21 cellular contexts compared by ENCODE assay signal in genomic region chr12:67773896-67774295, GRCh38.
A peak's percentile ranks its signal among the peaks of the same experiment; 100 is the strongest.
DNase-seq lines count a peak whose midpoint lies in the region; ATAC-seq, FAIRE-seq and TF ChIP-seq lines count a peak whose summit lies in the region.
"Had no signal": no experiment of that assay in that cellular context is flagged by ENCODE, and none has a peak within 500 bp of the region (broad histone marks: within the 10 kb centered on the region; RNA-seq: fewer than 3 reads in every experiment).

No MANE protein-coding gene starts in this region.

- H3K27ac Mint-ChIP-seq in HFFc6 (peak overlapping the region; percentile 72), brain (peak overlapping the region; percentile 31 to 94 (median 46))
- H3K27ac Mint-ChIP-seq: stimulated activated naive B cell treated with anti-CD40 and anti-IgM and Interleukin-4, amounts not matched to agents 10 μg/mL and 1 μg/mL and 100 μg/mL, for 72 hours had no signal

- intact Hi-C loops in sigmoid colon (cut with DNase I), result no loop called here
- intact Hi-C loops in spleen (cut with DNase I; ENCODE audit: low total_unique reads), result no loop called here

- TF ChIP-seq EP300 in sigmoid colon (IDR thresholded peaks at IDR 0.05), result no peak

- H3K9me3 ChIP-seq in iPS-18a (ENCODE audit: control insufficient read depth, low read depth, low read length) (no peaks in the 10 kb centered on the region), sigmoid colon (no peaks in the 10 kb centered on the region), spleen (no peaks in the 10 kb centered on the region)
- H3K9me3 ChIP-seq: body of pancreas, Caco-2 had no signal

- H3K4me3 ChIP-seq in iPS-18a (ENCODE audit: low read length), result peak overlapping the region; percentile 32
- no peak overlapping the region for H3K4me3 ChIP-seq in sigmoid colon
- no peak overlapping the region for H3K4me3 ChIP-seq in spleen
- H3K4me3 ChIP-seq: body of pancreas, K562 had no signal

- H3K27me3 ChIP-seq in iPS-18a (ENCODE audit: control insufficient read depth, insufficient read depth, low read length), result no peaks in the 10 kb centered on the region
- H3K27me3 ChIP-seq in sigmoid colon, result no peaks in the 10 kb centered on the region
- no peaks in the 10 kb centered on the region for H3K27me3 ChIP-seq in spleen (replicated peaks in 1 of 7)
- H3K27me3 ChIP-seq: body of pancreas had no signal

- peaks cover 34% of the 10 kb centered on the region for H3K4me1 Mint-ChIP-seq in HFFc6 (ENCODE audit: low read depth)
- H3K4me1 Mint-ChIP-seq in brain, result peaks cover 43% of the 10 kb centered on the region

- TF ChIP-seq CTCF in HFFc6 (IDR thresholded peaks at IDR 0.05) (no peak), brain (conservative IDR thresholded peaks at IDR 0.05) (no peak), sigmoid colon (IDR thresholded peaks at IDR 0.05) (no peak), spleen (IDR thresholded peaks at IDR 0.05 in 8 of 11, conservative IDR thresholded peaks at IDR 0.05 in 3 of 11) (no peak)

- peak overlapping the region; percentile 47 for H3K9ac ChIP-seq in iPS-18a (ENCODE audit: low read length)

- H3K27ac ChIP-seq in iPS-18a (ENCODE audit: low read length) (peak overlapping the region; percentile 80), sigmoid colon (peak overlapping the region; percentile 67 to 77 (median 75)), spleen (no peak overlapping the region)
- H3K27ac ChIP-seq: body of pancreas had no signal

- ATAC-seq in HG03045 (IDR thresholded peaks at IDR 0.05; ENCODE audit: unreplicated experiment), result no peak
- ATAC-seq: body of pancreas; K562; stimulated activated naive B cell treated with anti-CD40 and anti-IgM and Interleukin-4, amounts not matched to agents 10 μg/mL and 1 μg/mL and 100 μg/mL, for 72 hours had no signal

- H3K4me1 ChIP-seq in iPS-18a (ENCODE audit: control insufficient read depth, low read depth, low read length) (peaks cover 23% of the 10 kb centered on the region), sigmoid colon (peaks cover 0 to 22% (median 17%) of the 10 kb centered on the region in 4 donors), spleen (no peaks in the 10 kb centered on the region)

- H3K4me3 Mint-ChIP-seq in HFFc6 (peak overlapping the region; percentile 57; the same call in 1 of the 2 replicates), brain (peak overlapping the region in 4 of 5 experiments; percentile 11 to 58 (median 55))
- H3K4me3 Mint-ChIP-seq: stimulated activated naive B cell treated with anti-CD40 and anti-IgM and Interleukin-4, amounts not matched to agents 10 μg/mL and 1 μg/mL and 100 μg/mL, for 72 hours had no signal

- no peak for DNase-seq in HFFc6
- DNase-seq in sigmoid colon, result no peak
- DNase-seq in urothelium cell line (ENCODE audit: low spot score), result no peak
- no peak for DNase-seq in A172 (ENCODE audit: low spot score)
- no peak for DNase-seq in spleen
- DNase-seq: activated CD4-positive, CD25-positive, alpha-beta regulatory T cell treated with anti-CD3 and anti-CD28 coated beads, Interleukin-2, amount 50 U/mL, for 72 hours; activated CD8-positive, alpha-beta memory T cell treated with anti-CD3 and anti-CD28 coated beads, Interleukin-2, amount 50 U/mL, for 4 hours; activated naive CD4-positive, alpha-beta T cell; body of pancreas; Caco-2; effector CD4-positive, alpha-beta T cell; mammary epithelial cell; NCI-H1417; SHP77; small intestine; stimulated activated naive B cell treated with anti-CD40 and anti-IgM and Interleukin-4, amounts not matched to agents 10 μg/mL and 1 μg/mL and 100 μg/mL, for 72 hours had no signal

- FAIRE-seq in urothelium cell line (lab: Jason Lieb, UNC), result no peak
- FAIRE-seq: G401.6, small intestine had no signal

- no peaks in the 10 kb centered on the region for H3K36me3 Mint-ChIP-seq in HFFc6 (ENCODE audit: low read depth)
- H3K36me3 Mint-ChIP-seq in brain, result no peaks in the 10 kb centered on the region

- H3K27me3 Mint-ChIP-seq in HFFc6 (ENCODE audit: insufficient read depth), result no peaks in the 10 kb centered on the region; the same call in 1 of the 2 replicates
- no peaks in the 10 kb centered on the region for H3K27me3 Mint-ChIP-seq in brain

- H3K36me3 ChIP-seq in iPS-18a (ENCODE audit: control insufficient read depth, low read depth, low read length) (no peaks in the 10 kb centered on the region), sigmoid colon (no peaks in the 10 kb centered on the region), spleen (no peaks in the 10 kb centered on the region)

- TF ChIP-seq POLR2A in sigmoid colon (IDR thresholded peaks at IDR 0.05) (no peak), spleen (IDR thresholded peaks at IDR 0.05) (no peak)

- H3K9me3 Mint-ChIP-seq in HFFc6, result no peaks in the 10 kb centered on the region
- peaks cover 0 to 3% (median 0%) of the 10 kb centered on the region in 5 experiments for H3K9me3 Mint-ChIP-seq in brain

- 77 to 83% methylated on average over 2 of the region's 2 CpGs for WGBS in sigmoid colon, 2 donors
- 56 to 79% (median 72%) methylated on average over 2 of the region's 2 CpGs for WGBS in spleen, 5 donors

Comparison
In these comparisons a context has a peak if more than half of its experiments do, and no peak if none do; other contexts are left out.
1. H3K27ac ChIP-seq: peak in iPS-18a (single experiment) and sigmoid colon (4 of 4); none in spleen (0 of 8).